ENCODE assay signal across 8 cellular contexts in the genomic region with DNA sequence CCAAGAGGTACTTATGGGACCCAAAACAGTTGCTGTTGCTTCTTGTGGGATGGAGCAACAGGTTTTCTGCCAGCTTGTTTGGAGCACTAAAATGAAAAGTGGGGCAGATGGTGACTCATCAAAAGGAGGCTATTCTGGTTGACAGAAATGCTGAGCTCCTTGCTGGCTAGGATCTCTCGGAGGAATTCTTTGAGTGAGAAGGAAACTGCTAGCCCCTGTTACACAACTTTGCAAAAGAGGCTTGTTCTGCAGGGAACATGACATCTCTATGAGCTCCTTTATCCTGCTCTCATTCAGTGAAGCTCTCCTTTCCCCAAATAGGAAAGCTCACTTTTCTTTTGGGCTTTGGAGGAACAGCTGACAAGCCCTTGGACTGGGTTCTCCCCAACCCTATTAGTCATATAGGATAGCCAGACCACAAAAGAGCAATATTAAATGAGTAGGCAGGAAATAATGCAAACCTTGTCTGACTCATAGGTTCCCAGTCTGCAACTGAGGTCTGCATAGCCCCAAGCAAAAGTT.
DNase-seq lines count a peak whose midpoint lies in the region; ATAC-seq and TF ChIP-seq lines count a peak whose summit lies in the region.

No MANE protein-coding gene starts in this region.

- H3K4me3 ChIP-seq in Panc1 (ENCODE audit: low read depth in 2 of 2, low read length in 2 of 2) = peak overlapping the region in 1 of 2 experiments; percentile 13; a peak in 1 of 4 replicates
- no peak overlapping the region for H3K4me3 ChIP-seq in gastrocnemius medialis

- H3K9me3 ChIP-seq in Panc1 (ENCODE audit: control insufficient read depth, insufficient read depth, low read depth, low read length) = no peaks in the 10 kb centered on the region
- H3K9me3 ChIP-seq in gastrocnemius medialis = no peaks in the 10 kb centered on the region

- TF ChIP-seq POLR2A in gastrocnemius medialis (IDR thresholded peaks at IDR 0.05) = no peak

- H3K36me3 ChIP-seq in Panc1 (ENCODE audit: control insufficient read depth, insufficient read depth, low read length) (peaks cover 9% of the 10 kb centered on the region; the same call in 1 of the 2 replicates), gastrocnemius medialis (peaks cover 4 to 78% of the 10 kb centered on the region in 2 donors)

- intact Hi-C loops in Panc1 (cut with micrococcal nuclease; ENCODE audit: unreplicated experiment) (no loop called here), gastrocnemius medialis (cut with DNase I; ENCODE audit: low total_unique reads) (no loop called here)

- peak; percentile 79 for DNase-seq in H4 (ENCODE audit: low spot score)
- DNase-seq in Panc1 (ENCODE audit: low read depth, low spot score) = peak; percentile 89
- peak; percentile 64 for DNase-seq in epithelial cell of prostate (ENCODE audit: low read depth, low spot score)
- DNase-seq in gastrocnemius medialis = peak; percentile 31 to 42
- DNase-seq in DMS114 treated with DMSO at 0.1 percent for 48 hours (lab: John Stamatoyannopoulos, UW; ENCODE audit: unreplicated experiment) = no peak
- no peak for DNase-seq in GM13976 (ENCODE audit: low spot score)

- in situ Hi-C loops in Panc1 (cut with HindIII; ENCODE audit: low pct_unique_long_range_greater_than_20kb, low sequenced_read_pairs) (no loop called here), gastrocnemius medialis (cut with MboI; ENCODE audit: low sequenced_read_pairs in 4 of 4) (no loop called here), GM13976 (cut with MboI; ENCODE audit: low sequenced_read_pairs, unreplicated experiment) (no loop called here)

- H3K4me1 ChIP-seq in Panc1 (ENCODE audit: control insufficient read depth, insufficient read depth, low read length) = peaks cover 23% of the 10 kb centered on the region
- H3K4me1 ChIP-seq in gastrocnemius medialis = peaks cover 0 to 12% of the 10 kb centered on the region in 2 donors

- ATAC-seq in Panc1 = peak; percentile 98
- peak; percentile 94 for ATAC-seq in gastrocnemius medialis
- no peak for ATAC-seq in HG03439 (IDR thresholded peaks at IDR 0.05; ENCODE audit: unreplicated experiment)
- ATAC-seq in GM21786 (IDR thresholded peaks at IDR 0.05; ENCODE audit: unreplicated experiment) = no peak

- no TSS peak for BruUV-seq in Panc1 (replicated peaks; lab: Mats Ljungman, UMichigan)

- H3K27ac ChIP-seq in Panc1 (ENCODE audit: low read length) = peak overlapping the region; percentile 83
- H3K27ac ChIP-seq in epithelial cell of prostate = peak overlapping the region; percentile 53
- peak overlapping the region in 3 of 4 donors; percentile 54 to 65 (median 56) for H3K27ac ChIP-seq in gastrocnemius medialis

- H3K27me3 ChIP-seq in Panc1 (ENCODE audit: control insufficient read depth, insufficient read depth, low read length) = no peaks in the 10 kb centered on the region
- H3K27me3 ChIP-seq in gastrocnemius medialis = no peaks in the 10 kb centered on the region

- TF ChIP-seq CTCF in Panc1 (IDR thresholded peaks at IDR 0.05) (no peak), gastrocnemius medialis (IDR thresholded peaks at IDR 0.05 in 4 of 5, conservative IDR thresholded peaks at IDR 0.05 in 1 of 5) (no peak), GM13976 (IDR thresholded peaks at IDR 0.05; ENCODE audit: borderline replicate concordance, control extremely low read depth, extremely low read depth, insufficient read depth, missing control alignments) (no peak)

- POLR2A ChIA-PET in Panc1 (lab: Charles Lee) = no interaction called here

- CTCF ChIA-PET in Panc1 (lab: Charles Lee) = no interaction called here

Comparison
In these comparisons a context has a peak if more than half of its experiments do, and no peak if none do; other contexts are left out.
1. DNase-seq: peak in H4 (single experiment), Panc1 (single experiment), epithelial cell of prostate (single experiment) and gastrocnemius medialis (2 of 2); none in DMS114 treated with DMSO at 0.1 percent for 48 hours (single experiment) and GM13976 (single experiment).
2. ATAC-seq: peak in Panc1 (single experiment) and gastrocnemius medialis (2 of 2); none in HG03439 (single experiment) and GM21786 (single experiment).
3. Peak in every context shown above with its lines, with median percentiles within 50 percentile points of each other: H3K27ac ChIP-seq.